ENCODE assay signal across 1 cellular context in genomic region chr17:53631486-53631885, GRCh38.
TF ChIP-seq lines count a peak whose summit lies in the region.

No MANE protein-coding gene starts in this region.

TF ChIP-seq in K562, 482 proteins besides CTCF, POLR2A, EP300 and RAD21 (continued from another document):
- TF ChIP-seq ARID4B (CRISPR knock-in tag; IDR thresholded peaks at IDR 0.05) (no peak), ATF2 (CRISPR knock-in tag; IDR thresholded peaks at IDR 0.05) (no peak), SIN3B (IDR thresholded peaks at IDR 0.05; ENCODE audit: low read depth) (no peak), HMG20B (CRISPR knock-in tag; IDR thresholded peaks at IDR 0.05) (no peak), STAG1 (CRISPR knock-in tag; IDR thresholded peaks at IDR 0.05; ENCODE audit: borderline replicate concordance) (no peak), ZNF449 (CRISPR knock-in tag; IDR thresholded peaks at IDR 0.05) (no peak), TSHZ1 (CRISPR knock-in tag; IDR thresholded peaks at IDR 0.05) (no peak), SMARCE1 (IDR thresholded peaks at IDR 0.05) (no peak), ZSCAN32 (CRISPR knock-in tag; IDR thresholded peaks at IDR 0.05) (no peak), SMC3 (conservative IDR thresholded peaks at IDR 0.05; ENCODE audit: insufficient read depth, low read depth, low read length) (no peak), ZBTB7A (IDR thresholded peaks at IDR 0.05; ENCODE audit: borderline replicate concordance, control insufficient read depth, low read depth, low read length) (no peak), TFAM (CRISPR knock-in tag; conservative IDR thresholded peaks at IDR 0.05) (no peak), ZNF785 (CRISPR knock-in tag; IDR thresholded peaks at IDR 0.05) (no peak), TRIM25 (IDR thresholded peaks at IDR 0.05; ENCODE audit: borderline replicate concordance) (no peak), STAT6 (CRISPR knock-in tag; IDR thresholded peaks at IDR 0.05) (no peak), ID3 (CRISPR knock-in tag; IDR thresholded peaks at IDR 0.05) (no peak), ID3 (tag; IDR thresholded peaks at IDR 0.05) (no peak), ZNF518B (CRISPR knock-in tag; IDR thresholded peaks at IDR 0.05) (no peak), EHMT2 (IDR thresholded peaks at IDR 0.05) (no peak)
